19 cellular contexts compared by ENCODE assay signal in genomic region chr12:132392389-132393244, GRCh38.
DNase-seq lines count a peak whose midpoint lies in the region; ATAC-seq, FAIRE-seq and TF ChIP-seq lines count a peak whose summit lies in the region.
"Had no signal": no experiment of that assay in that cellular context is flagged by ENCODE, and none has a peak within 500 bp of the region (broad histone marks: within the 10 kb centered on the region; RNA-seq: fewer than 3 reads in every experiment).

No MANE protein-coding gene starts in this region.

- H3K4me3 Mint-ChIP-seq in stimulated activated naive CD8-positive, alpha-beta T cell treated with anti-CD3 and anti-CD28 coated beads, Interleukin-15, amount 100 ng/mL, for 72 hours = no peak overlapping the region

- H2AK5ac ChIP-seq in neuronal stem cell (ENCODE audit: low read depth, low read length) = peak overlapping the region; percentile 10

- no peak for DNase-seq in stimulated activated naive CD8-positive, alpha-beta T cell treated with anti-CD3 and anti-CD28 coated beads, Interleukin-15, amount 100 ng/mL, for 72 hours
- no peak for DNase-seq in stimulated activated naive CD8-positive, alpha-beta T cell treated with anti-CD3 and anti-CD28 coated beads, Interleukin-15, Interleukin-2, amounts not matched to agents 100 U/mL and 50 U/mL, for 24 hours
- DNase-seq in K562 (ENCODE audit: extremely low read depth in 1 of 4, low spot score in 3 of 4) (no peak), neuronal stem cell (ENCODE audit: low spot score) (no peak), NCI-H345 (lab: John Stamatoyannopoulos, UW) (no peak), testis (no peak), esophagus muscularis mucosa (ENCODE audit: extremely low spot score) (no peak)
- DNase-seq: AML-193, DMS79, HCEC 1CT, Kasumi-1, NCI-H1048, NCI-H1436, NCI-H1930, NCI-H2171 treated with DMSO at 0.1 percent for 48 hours, NCI-H446 treated with DMSO at 0.1 percent for 48 hours had no signal

- TF ChIP-seq EP300 in K562 (IDR thresholded peaks at IDR 0.05; ENCODE audit: low read length) (no peak), esophagus muscularis mucosa (IDR thresholded peaks at IDR 0.05) (no peak)

- TF ChIP-seq POLR2A in K562 (conservative IDR thresholded peaks at IDR 0.05) (no peak), testis (IDR thresholded peaks at IDR 0.05) (no peak), esophagus muscularis mucosa (IDR thresholded peaks at IDR 0.05; ENCODE audit: low read depth) (no peak)

- H2BK5ac ChIP-seq in neuronal stem cell (ENCODE audit: low read length) = no peak overlapping the region

- H3K27me3 Mint-ChIP-seq in stimulated activated naive CD8-positive, alpha-beta T cell treated with anti-CD3 and anti-CD28 coated beads, Interleukin-15, amount 100 ng/mL, for 72 hours = peaks cover 52% of the 10 kb centered on the region

- H4K91ac ChIP-seq in neuronal stem cell (ENCODE audit: low read depth, low read length, poor library complexity) = no peak overlapping the region

- peaks cover 6% of the 10 kb centered on the region for H3K9me3 ChIP-seq in K562 (replicated peaks; ENCODE audit: control insufficient read depth, insufficient read depth, low read depth, low read length)
- H3K9me3 ChIP-seq in neuronal stem cell (replicated peaks in 1 of 2; ENCODE audit: control insufficient read depth in 2 of 2, insufficient read depth in 1 of 2, low read depth in 1 of 2, low read length in 2 of 2) = peaks cover 0 to 8% of the 10 kb centered on the region in 2 donors
- H3K9me3 ChIP-seq in testis = no peaks in the 10 kb centered on the region
- no peaks in the 10 kb centered on the region for H3K9me3 ChIP-seq in esophagus muscularis mucosa

- H2AFZ ChIP-seq in K562 (ENCODE audit: low read depth, low read length) (no peak overlapping the region), neuronal stem cell (ENCODE audit: low read length) (no peak overlapping the region)

- in situ Hi-C loops in K562 (cut with MboI) = no loop called here

- no peak overlapping the region for H3K27ac Mint-ChIP-seq in stimulated activated naive CD8-positive, alpha-beta T cell treated with anti-CD3 and anti-CD28 coated beads, Interleukin-15, amount 100 ng/mL, for 72 hours
- H3K27ac Mint-ChIP-seq: IgD-negative memory B cell had no signal

- H3K4ac ChIP-seq in neuronal stem cell (ENCODE audit: low read length) = no peak overlapping the region

- peaks cover 14 to 41% of the 10 kb centered on the region in 2 experiments; a peak in 4 of 5 replicates for H3K4me1 ChIP-seq in K562 (replicated peaks in 1 of 2; ENCODE audit: control insufficient read depth in 2 of 2, insufficient read depth in 2 of 2, low read length in 2 of 2)
- H3K4me1 ChIP-seq in neuronal stem cell (ENCODE audit: control insufficient read depth in 2 of 2, insufficient read depth in 1 of 2, low read depth in 1 of 2, low read length in 2 of 2) = no peaks in the 10 kb centered on the region
- H3K4me1 ChIP-seq in testis = no peaks in the 10 kb centered on the region
- H3K4me1 ChIP-seq in esophagus muscularis mucosa = no peaks in the 10 kb centered on the region

- H3K36me3 ChIP-seq in K562 (ENCODE audit: control insufficient read depth, insufficient read depth, low read length) = no peaks in the 10 kb centered on the region
- no peaks in the 10 kb centered on the region for H3K36me3 ChIP-seq in neuronal stem cell (replicated peaks in 1 of 2; ENCODE audit: control insufficient read depth in 2 of 2, insufficient read depth in 2 of 2, low read length in 2 of 2)
- H3K36me3 ChIP-seq in testis (ENCODE audit: low read depth, missing control alignments) = no peaks in the 10 kb centered on the region
- no peaks in the 10 kb centered on the region for H3K36me3 ChIP-seq in esophagus muscularis mucosa
- H3K36me3 ChIP-seq: MG63 had no signal

- no peak overlapping the region for H3K23ac ChIP-seq in neuronal stem cell (ENCODE audit: low read depth, low read length, poor library complexity)

- H3K79me2 ChIP-seq in K562 (ENCODE audit: control insufficient read depth, insufficient read depth, low read length) = no peaks in the 10 kb centered on the region

- TF ChIP-seq CTCF in K562 (IDR thresholded peaks at IDR 0.05 in 2 of 3, conservative IDR thresholded peaks at IDR 0.05 in 1 of 3; ENCODE audit: insufficient read depth in 2 of 3, low read depth in 1 of 3, low read length in 3 of 3) (peak; percentile 6 to 50 (median 36); a peak in 3 of 6 replicates), testis (IDR thresholded peaks at IDR 0.05) (no peak), esophagus muscularis mucosa (IDR thresholded peaks at IDR 0.05) (no peak)

- FAIRE-seq in K562 (lab: Jason Lieb, UNC) = no peak

- no peaks in the 10 kb centered on the region for H3K4me1 Mint-ChIP-seq in stimulated activated naive CD8-positive, alpha-beta T cell treated with anti-CD3 and anti-CD28 coated beads, Interleukin-15, amount 100 ng/mL, for 72 hours

- no peak overlapping the region for H3K4me3 ChIP-seq in K562
- H3K4me3 ChIP-seq in neuronal stem cell (ENCODE audit: low read length in 2 of 2) = no peak overlapping the region
- no peak overlapping the region for H3K4me3 ChIP-seq in testis
- no peak overlapping the region for H3K4me3 ChIP-seq in esophagus muscularis mucosa
- H3K4me3 ChIP-seq: MG63 had no signal

- 22% methylated on average over 23 of the region's 43 CpGs for WGBS in K562 (ENCODE audit: insufficient coverage, low coverage, missing lambda C conversion rate)
- WGBS in neuronal stem cell (ENCODE audit: extremely low coverage in 2 of 2, insufficient read length in 2 of 2, insufficient replicate concordance in 1 of 2), 2 donors = no CpG with 5 or more reads among the region's 43 CpGs
- WGBS in testis, 2 donors = 71 to 77% methylated on average over 2 to 31 of the region's 43 CpGs
- 65% methylated on average over 20 of the region's 43 CpGs for WGBS in esophagus muscularis mucosa

- H3K4me2 ChIP-seq in K562 (ENCODE audit: insufficient read depth, low read length) = peak overlapping the region; percentile 66; the same call in 1 of the 2 replicates
- H3K4me2 ChIP-seq in neuronal stem cell (ENCODE audit: insufficient read depth, low read length, poor library complexity, severe bottlenecking) = no peak overlapping the region

- H3K27me3 ChIP-seq in K562 (ENCODE audit: control insufficient read depth in 2 of 2, insufficient read depth in 2 of 2, low read length in 2 of 2) (peaks cover 7 to 63% of the 10 kb centered on the region in 2 experiments; a peak in 3 of 5 replicates), neuronal stem cell (ENCODE audit: control insufficient read depth in 3 of 3, insufficient read depth in 3 of 3, low read depth in 1 of 3, low read length in 3 of 3) (peaks cover 3 to 55% (median 35%) of the 10 kb centered on the region in 3 experiments), testis (no peaks in the 10 kb centered on the region), esophagus muscularis mucosa (peaks cover 0 to 88% (median 8%) of the 10 kb centered on the region in 4 donors)

- no peak overlapping the region for H2BK12ac ChIP-seq in neuronal stem cell (ENCODE audit: low read length)

- no TSS peak for BruUV-seq in K562 (replicated peaks; lab: Mats Ljungman, UMichigan)

- ATAC-seq in stimulated activated naive CD8-positive, alpha-beta T cell treated with anti-CD3 and anti-CD28 coated beads, Interleukin-15, amount 100 ng/mL, for 72 hours = peak; percentile 60
- no peak for ATAC-seq in stimulated activated naive CD8-positive, alpha-beta T cell treated with anti-CD3 and anti-CD28 coated beads, Interleukin-15, Interleukin-2, amounts not matched to agents 100 U/mL and 50 U/mL, for 24 hours
- ATAC-seq in K562 = no peak

- H4K20me1 ChIP-seq in K562 (replicated peaks; ENCODE audit: control insufficient read depth, insufficient read depth, low read length) = no peaks in the 10 kb centered on the region

- no peak overlapping the region for H3K14ac ChIP-seq in neuronal stem cell (ENCODE audit: low read length)

- CTCF ChIA-PET in K562 (lab: Yijun Ruan, JAX; ENCODE audit: low intra/inter-chr PET ratio) = no interaction called here

- POLR2A ChIA-PET in K562 (lab: Yijun Ruan, JAX) = interaction anchor here (0.7 kb wide), 1 partner anchor 10 kb away, joined by 3 read pairs; no protein-coding TSS in a partner anchor

- intact Hi-C loops in K562 (cut with micrococcal nuclease) = no loop called here
- intact Hi-C loops in testis (cut with DNase I; ENCODE audit: low total_unique reads) = no loop called here
- intact Hi-C loops in esophagus muscularis mucosa (cut with DNase I) = no loop called here

- H3K9me3 Mint-ChIP-seq in stimulated activated naive CD8-positive, alpha-beta T cell treated with anti-CD3 and anti-CD28 coated beads, Interleukin-15, amount 100 ng/mL, for 72 hours = peaks cover 5 to 8% of the 10 kb centered on the region in 2 donors

- no peak overlapping the region for H2BK15ac ChIP-seq in neuronal stem cell (ENCODE audit: low read length)

- no peak overlapping the region for H3K18ac ChIP-seq in neuronal stem cell (ENCODE audit: low read length)

- TF ChIP-seq RAD21 in K562 (CRISPR knock-in tag; conservative IDR thresholded peaks at IDR 0.05 in 1 of 2, IDR thresholded peaks at IDR 0.05 in 1 of 2) = no peak

- H3K27ac ChIP-seq in K562 (ENCODE audit: extremely low read depth, low read depth, low read length) = no peak overlapping the region; the same call in 2 of the 3 replicates
- no peak overlapping the region for H3K27ac ChIP-seq in neuronal stem cell (replicated peaks; ENCODE audit: low read length)
- no peak overlapping the region for H3K27ac ChIP-seq in testis
- H3K27ac ChIP-seq in esophagus muscularis mucosa (replicated peaks in 1 of 4) = no peak overlapping the region
- H3K27ac ChIP-seq: C4-2B had no signal

- H3K79me1 ChIP-seq in neuronal stem cell (ENCODE audit: low read depth, low read length) = no peaks in the 10 kb centered on the region

- no peak overlapping the region for H2BK120ac ChIP-seq in neuronal stem cell (ENCODE audit: low read depth, low read length)

- H3K9ac ChIP-seq in K562 (ENCODE audit: insufficient read depth in 1 of 2, low read depth in 2 of 2, low read length in 2 of 2) (no peak overlapping the region), neuronal stem cell (ENCODE audit: low read depth, low read length, poor library complexity) (no peak overlapping the region)

- H4K8ac ChIP-seq in neuronal stem cell (ENCODE audit: low read depth, low read length) = no peak overlapping the region

- no peaks in the 10 kb centered on the region for H3K9me1 ChIP-seq in K562 (ENCODE audit: control insufficient read depth, insufficient read depth, low read length)

Comparison
In these comparisons a context has a peak if more than half of its experiments do, and no peak if none do; other contexts are left out.
1. CTCF ChIP-seq: peak in K562 (3 of 3); none in testis (0 of 3) and esophagus muscularis mucosa (0 of 3).